1 cellular context compared by ENCODE assay signal in the genomic region with DNA sequence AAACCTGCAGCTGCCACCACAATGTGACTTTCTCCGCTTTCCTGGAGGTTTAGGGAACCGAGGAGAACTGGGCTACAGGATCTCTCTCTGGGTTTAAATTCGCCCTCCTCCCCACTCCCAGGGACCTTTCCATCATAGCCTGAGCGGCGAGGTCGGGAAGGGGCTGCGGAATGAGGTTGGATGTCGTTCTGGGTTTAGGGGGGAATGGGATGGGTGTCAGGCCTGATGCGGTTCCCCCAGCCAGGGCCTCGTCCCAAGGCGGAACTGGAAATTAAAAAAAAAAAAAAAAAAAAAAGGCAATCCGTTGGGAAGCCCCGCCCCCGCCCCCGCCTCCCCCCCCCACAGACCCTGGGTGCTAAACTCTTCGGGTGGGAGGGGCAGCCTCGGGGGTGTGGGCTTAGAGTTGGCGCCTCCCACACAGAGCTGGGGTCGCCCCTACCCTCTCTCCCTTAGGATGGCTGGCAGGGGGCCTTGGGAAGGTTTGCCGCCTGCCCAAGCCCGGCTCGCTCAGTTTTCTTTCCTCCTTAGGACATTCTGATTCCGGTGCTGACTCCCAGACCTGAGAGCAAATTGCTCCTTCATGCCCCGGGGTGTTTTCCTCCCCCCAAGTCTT.
TF ChIP-seq lines count a peak whose summit lies in the region.

No MANE protein-coding gene starts in this region.

TF ChIP-seq in K562, 482 proteins besides CTCF, POLR2A, EP300 and RAD21:
- TF ChIP-seq ZNF384 (IDR thresholded peaks at IDR 0.05; ENCODE audit: low read depth, low read length): peak; percentile 54
